In genomic region chr1:109787845-109788605, GRCh38 we compare ENCODE assay signal across 1 cellular context.
TF ChIP-seq lines count a peak whose summit lies in the region.

No MANE protein-coding gene starts in this region.

TF ChIP-seq in HepG2, 621 proteins besides CTCF, POLR2A, EP300 and RAD21:
- TF ChIP-seq XBP1 (CRISPR knock-in tag; IDR thresholded peaks at IDR 0.05) (no peak), ZNF770 (CRISPR knock-in tag; IDR thresholded peaks at IDR 0.05) (no peak), ZNF607 (CRISPR knock-in tag; IDR thresholded peaks at IDR 0.05; ENCODE audit: borderline replicate concordance) (no peak), ZNF251 (CRISPR knock-in tag; IDR thresholded peaks at IDR 0.05) (no peak)
